Comparison of ENCODE assay signal across 20 cellular contexts in the genomic region with DNA sequence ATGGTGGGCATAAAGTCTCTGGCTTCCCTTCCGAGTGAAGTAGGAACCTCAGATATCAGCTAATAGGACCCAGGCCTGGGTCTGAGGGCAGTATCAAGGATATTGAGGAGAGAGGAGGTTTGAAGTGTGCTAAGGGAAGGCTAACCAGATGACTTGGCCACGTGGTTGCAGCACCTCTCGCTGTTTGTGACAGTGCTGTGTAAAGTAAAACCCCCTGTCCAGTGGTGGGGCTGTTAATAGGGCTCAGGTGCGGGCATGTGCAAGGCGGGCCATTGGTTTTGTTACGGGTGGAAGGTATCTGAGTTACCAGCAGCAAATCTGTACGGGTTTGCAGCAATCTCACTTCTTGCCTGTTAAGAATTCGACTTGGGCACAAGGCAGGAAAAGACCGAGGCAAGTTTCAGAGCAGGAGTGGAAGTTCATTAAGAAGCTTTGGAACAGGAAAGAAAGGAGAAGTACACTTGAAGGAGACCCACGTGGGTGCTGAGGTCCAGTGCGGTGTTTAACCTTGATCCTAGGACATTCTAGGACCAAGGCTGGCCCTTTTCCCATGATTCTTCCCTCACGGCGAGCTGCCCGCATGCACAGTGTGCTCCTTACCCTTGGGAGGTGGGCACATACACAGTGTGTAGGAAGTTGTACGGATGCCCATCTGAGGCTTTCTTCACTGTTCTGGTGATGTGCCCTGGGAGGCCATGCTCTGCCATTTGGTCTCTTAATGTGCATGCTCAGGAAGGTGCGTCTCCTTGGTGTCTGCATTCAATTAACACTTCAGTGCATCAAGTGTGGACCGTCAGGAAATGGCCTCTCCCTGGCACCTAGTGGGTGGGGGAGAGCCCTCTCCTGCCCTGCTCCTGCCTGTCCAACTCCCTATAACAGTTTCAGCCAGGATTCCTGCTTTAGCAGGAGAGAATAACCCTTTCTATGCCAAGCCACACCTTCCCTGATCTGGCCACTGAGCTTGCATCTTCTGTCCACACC. TPM values are rescaled to one million over a fixed set of nuclear protein-coding genes. Genes with fewer than 3 reads are reported as not detected.
DNase-seq lines count a peak whose midpoint lies in the region; ATAC-seq, FAIRE-seq and TF ChIP-seq lines count a peak whose summit lies in the region.
"Had no signal": no experiment of that assay in that cellular context is flagged by ENCODE, and none has a peak within 500 bp of the region (broad histone marks: within the 10 kb centered on the region; RNA-seq: fewer than 3 reads in every experiment).

No MANE protein-coding gene starts in this region.

- H3K36me3 Mint-ChIP-seq in naive thymus-derived CD4-positive, alpha-beta T cell = peaks cover 0 to 30% (median 4%) of the 10 kb centered on the region in 5 donors

- H2BK120ac ChIP-seq in H1 (replicated peaks; ENCODE audit: low read depth, low read length) = no peak overlapping the region

- no peak overlapping the region for H3K23ac ChIP-seq in H1 (ENCODE audit: insufficient read length)

- ATAC-seq in left ventricle myocardium superior (no peak), GM21619 (IDR thresholded peaks at IDR 0.05; ENCODE audit: unreplicated experiment) (no peak)
- no peak for ATAC-seq in naive thymus-derived CD4-positive, alpha-beta T cell

- TF ChIP-seq EP300 in H1 (IDR thresholded peaks at IDR 0.05; ENCODE audit: borderline replicate concordance in 1 of 2, low read depth in 2 of 2, low read length in 2 of 2) = no peak

- 80% methylated on average over 17 of the region's 17 CpGs; no CpG with 5 or more reads in 1 of the 2 experiments for WGBS in H1 (ENCODE audit: extremely low coverage in 1 of 2, insufficient coverage in 1 of 2, insufficient read length in 1 of 2, insufficient replicate concordance in 2 of 2, low coverage in 1 of 2, low lambda C conversion rate in 2 of 2, missing lambda C conversion rate in 1 of 2), 2 experiments

- no peak overlapping the region for H3K18ac ChIP-seq in H1 (ENCODE audit: extremely low read depth, low read length)

- H3K4me3 ChIP-seq in cardiac muscle cell (no peak overlapping the region), H1 (ENCODE audit: extremely low read depth in 1 of 4, insufficient read depth in 2 of 4, low read depth in 3 of 4, low read length in 4 of 4) (no peak overlapping the region), uterus (no peak overlapping the region)
- H3K4me3 ChIP-seq in naive thymus-derived CD4-positive, alpha-beta T cell (ENCODE audit: low read length) = no peak overlapping the region
- H3K4me3 ChIP-seq: esophagus muscularis mucosa, tibial nerve had no signal

- H3K4me1 ChIP-seq in cardiac muscle cell (ENCODE audit: low read depth) (peaks cover 26% of the 10 kb centered on the region), H1 (replicated peaks in 1 of 4; ENCODE audit: control insufficient read depth in 3 of 4, insufficient read depth in 4 of 4, low read length in 3 of 4) (peaks cover 7 to 15% (median 8%) of the 10 kb centered on the region in 4 experiments), uterus (peaks cover 0 to 9% of the 10 kb centered on the region in 2 donors)
- no peaks in the 10 kb centered on the region for H3K4me1 ChIP-seq in naive thymus-derived CD4-positive, alpha-beta T cell (ENCODE audit: control insufficient read depth in 2 of 2, insufficient read depth in 2 of 2, low read length in 2 of 2)

- no peaks in the 10 kb centered on the region for H3K27me3 ChIP-seq in cardiac muscle cell
- H3K27me3 ChIP-seq in H1 (replicated peaks in 1 of 4; ENCODE audit: control insufficient read depth in 3 of 4, extremely low read depth in 1 of 4, insufficient read depth in 3 of 4, low read length in 3 of 4) = no peaks in the 10 kb centered on the region; a peak in 1 of 7 replicates
- no peaks in the 10 kb centered on the region for H3K27me3 ChIP-seq in naive thymus-derived CD4-positive, alpha-beta T cell (ENCODE audit: control insufficient read depth in 2 of 2, insufficient read depth in 2 of 2, low read length in 2 of 2)
- H3K27me3 ChIP-seq in uterus = no peaks in the 10 kb centered on the region
- H3K27me3 ChIP-seq: esophagus muscularis mucosa, tibial nerve had no signal

- H3K56ac ChIP-seq in H1 (replicated peaks; ENCODE audit: insufficient read length, low read depth, low read length) = no peak overlapping the region

- POLR2A ChIA-PET in H1 (lab: Charles Lee; ENCODE audit: partially characterized antibody) = interaction anchor here (1.0 to 1.4 kb wide), 3 partner anchors 14 to 19 kb away, joined by 3 to 5 read pairs (median 4); no protein-coding TSS in a partner anchor
- POLR2A ChIA-PET in naive thymus-derived CD4-positive, alpha-beta T cell (lab: Charles Lee) = no interaction called here

- no peaks in the 10 kb centered on the region for H3K79me2 ChIP-seq in H1 (ENCODE audit: control insufficient read depth in 1 of 2, insufficient read depth in 2 of 2, low read length in 2 of 2)

- no peaks in the 10 kb centered on the region for H3K23me2 ChIP-seq in H1 (ENCODE audit: low read depth, low read length)

- no peak overlapping the region for H3K4me2 ChIP-seq in H1 (ENCODE audit: insufficient read depth in 1 of 2, low read depth in 2 of 2, low read length in 2 of 2)

- H3K9me3 Mint-ChIP-seq in naive thymus-derived CD4-positive, alpha-beta T cell = peaks cover 0 to 1% (median 0%) of the 10 kb centered on the region in 11 donors
- H3K9me3 Mint-ChIP-seq: H9, IgD-negative memory B cell had no signal

- H4K5ac ChIP-seq in H1 (ENCODE audit: insufficient read length, low read depth, low read length) = no peak overlapping the region

- no peak overlapping the region for H2BK20ac ChIP-seq in H1 (ENCODE audit: low read length)

- H2BK5ac ChIP-seq in H1 (ENCODE audit: low read depth, low read length) = no peak overlapping the region

- no peak overlapping the region for H3K9ac ChIP-seq in H1 (replicated peaks in 1 of 4; ENCODE audit: extremely low read depth in 1 of 4, low read depth in 3 of 4, low read length in 3 of 4)

- H4K20me1 ChIP-seq in H1 (replicated peaks in 1 of 2; ENCODE audit: control insufficient read depth in 1 of 2, insufficient read depth in 2 of 2, low read length in 2 of 2) = peaks cover 0 to 2% of the 10 kb centered on the region in 2 experiments

- peak overlapping the region in 8 of 9 donors; percentile 9 to 89 (median 52) for H3K27ac Mint-ChIP-seq in naive thymus-derived CD4-positive, alpha-beta T cell

- TF ChIP-seq CTCF in cardiac muscle cell (IDR thresholded peaks at IDR 0.05; ENCODE audit: low read depth, low read length) (no peak), H1 (IDR thresholded peaks at IDR 0.05; ENCODE audit: control extremely low read depth in 1 of 3, insufficient read depth in 1 of 3, low read depth in 1 of 3, low read length in 3 of 3) (no peak), uterus (IDR thresholded peaks at IDR 0.05) (no peak)

- H3K14ac ChIP-seq in H1 (ENCODE audit: insufficient read length) = no peak overlapping the region

- H3K27me3 Mint-ChIP-seq in naive thymus-derived CD4-positive, alpha-beta T cell = no peaks in the 10 kb centered on the region
- H3K27me3 Mint-ChIP-seq: IgD-negative memory B cell had no signal

- H3K9me3 ChIP-seq in cardiac muscle cell (ENCODE audit: low read depth) (no peaks in the 10 kb centered on the region), H1 (ENCODE audit: insufficient read depth in 2 of 2, low read depth in 1 of 2, low read length in 1 of 2) (no peaks in the 10 kb centered on the region), uterus (no peaks in the 10 kb centered on the region)
- no peaks in the 10 kb centered on the region for H3K9me3 ChIP-seq in naive thymus-derived CD4-positive, alpha-beta T cell (ENCODE audit: control insufficient read depth in 2 of 3, low read length in 3 of 3)
- H3K9me3 ChIP-seq: esophagus muscularis mucosa, tibial nerve had no signal

- H4K91ac ChIP-seq in H1 (replicated peaks; ENCODE audit: insufficient read length, low read length) = no peak overlapping the region

- TF ChIP-seq RAD21 in H1 (IDR thresholded peaks at IDR 0.05 in 1 of 2, conservative IDR thresholded peaks at IDR 0.05 in 1 of 2; ENCODE audit: low read depth in 2 of 2, low read length in 2 of 2) = no peak

- H2BK15ac ChIP-seq in H1 (ENCODE audit: low read length) = 0 out of 2 replicates have a peak overlapping the region, but pooled peaks have one; percentile 18

- no peak overlapping the region for H2AFZ ChIP-seq in H1 (ENCODE audit: low read length)

- intact Hi-C loops in left ventricle myocardium superior (cut with micrococcal nuclease) (no loop called here), uterus (cut with DNase I; ENCODE audit: low total_unique reads) (no loop called here)
- intact Hi-C loops in naive thymus-derived CD4-positive, alpha-beta T cell (cut with micrococcal nuclease) = no loop called here

- in situ Hi-C loops in ACHN (cut with HindIII; ENCODE audit: low pct_ligation_motif_present, low pct_unique_long_range_greater_than_20kb, low sequenced_read_pairs) = no loop called here

- H3K79me1 ChIP-seq in H1 (ENCODE audit: low read depth, low read length) = 0 out of 2 replicates have a peak, but pooled peaks cover 2% of the 10 kb centered on the region

- H3K36me3 ChIP-seq in cardiac muscle cell (no peaks in the 10 kb centered on the region), H1 (ENCODE audit: control insufficient read depth in 2 of 4, insufficient read depth in 4 of 4, low read length in 3 of 4) (no peaks in the 10 kb centered on the region), uterus (no peaks in the 10 kb centered on the region)
- peaks cover 0 to 11% (median 4%) of the 10 kb centered on the region in 3 experiments for H3K36me3 ChIP-seq in naive thymus-derived CD4-positive, alpha-beta T cell (ENCODE audit: control insufficient read depth in 2 of 3, insufficient read depth in 3 of 3, low read length in 3 of 3)

- TF ChIP-seq POLR2A in H1 (IDR thresholded peaks at IDR 0.05; ENCODE audit: control extremely low read depth in 1 of 2, low read depth in 2 of 2, low read length in 2 of 2) = no peak
- no peak for TF ChIP-seq POLR2A in uterus (IDR thresholded peaks at IDR 0.05)

- 0 out of 2 replicates have a peak overlapping the region, but pooled peaks have one; percentile 6 for H2AK5ac ChIP-seq in H1 (ENCODE audit: low read depth, low read length)

- no peak for DNase-seq in cardiac muscle cell (ENCODE audit: low read depth in 1 of 2, low spot score in 1 of 2)
- no peak for DNase-seq in left ventricle myocardium superior
- no peak for DNase-seq in H1 (ENCODE audit: low read depth in 1 of 2, low spot score in 2 of 2)
- no peak for DNase-seq in naive thymus-derived CD4-positive, alpha-beta T cell
- DNase-seq in uterus = no peak
- DNase-seq in HUDEP-2 (lab: John Stamatoyannopoulos, UW; ENCODE audit: unreplicated experiment in 76 of 76) = no peak
- DNase-seq in ACHN = no peak
- DNase-seq: activated T-cell treated with anti-CD3 and anti-CD28 coated beads, Interleukin-2, amount 50 U/mL, for 1 hour; H9; mammary epithelial cell; MM.1S; NCI-H187; NCI-H446; T-helper 1 cell had no signal

- H3K27ac ChIP-seq in cardiac muscle cell = peak overlapping the region; percentile 95
- H3K27ac ChIP-seq in H1 (ENCODE audit: low read depth, low read length) = no peak overlapping the region
- no peak overlapping the region for H3K27ac ChIP-seq in naive thymus-derived CD4-positive, alpha-beta T cell (ENCODE audit: low read depth, low read length)
- H3K27ac ChIP-seq in uterus = peak overlapping the region; percentile 51 to 77

- CTCF ChIA-PET in H1 (lab: Charles Lee; ENCODE audit: partially characterized antibody) = interaction anchor here (0.6 to 2.0 kb wide), 7 partner anchors 9 to 1188 kb away, joined by 3 to 5 read pairs (median 3); no protein-coding TSS in a partner anchor
- CTCF ChIA-PET in naive thymus-derived CD4-positive, alpha-beta T cell (lab: Charles Lee) = no interaction called here

- peak overlapping the region in 1 of 10 donors; percentile 1 for H3K4me3 Mint-ChIP-seq in naive thymus-derived CD4-positive, alpha-beta T cell
- H3K4me3 Mint-ChIP-seq: H9, IgD-negative memory B cell had no signal

- H4K8ac ChIP-seq in H1 (ENCODE audit: extremely low read depth, insufficient read depth, low read length) = no peak overlapping the region

- FAIRE-seq in H1 (lab: Jason Lieb, UNC) = no peak
- FAIRE-seq: bronchial epithelial cell, GM19239 had no signal

- no peak overlapping the region for H3K4ac ChIP-seq in H1 (replicated peaks; ENCODE audit: insufficient read length, low read depth, low read length)

- H3K4me1 Mint-ChIP-seq in naive thymus-derived CD4-positive, alpha-beta T cell = peaks cover 7 to 61% (median 48%) of the 10 kb centered on the region in 7 donors

- peak overlapping the region; percentile 52; the same call in 1 of the 2 replicates for H2BK12ac ChIP-seq in H1 (ENCODE audit: low read depth, low read length)

RNA-seq across cellular contexts. Expression of gene SGF29, which starts 20.3 kb away (rescaled TPM):
- total RNA-seq in cardiac muscle cell (23.8 and 28.8 TPM in 2 replicates), left ventricle myocardium superior (20.4 TPM), uterus (10 to 100 TPM; 13.2 to 45.3 (median 29.1) TPM)
- polyA plus RNA-seq in cardiac muscle cell (21.7 and 27.9 TPM in 2 replicates), H1 (2011; rRNA removed) (3.1 and 5.8 TPM in 2 replicates)
- total RNA-seq in H1 (2021; fragmentation: NEBNext Ultra II Directional; extraction: Animal tissue kit (Norgen Biotek cat#: 25700)) = 22.7 and 23.2 TPM in 2 replicates
- 4.9 TPM for polyA plus RNA-seq in H1 (2011; cell fraction: cytosol; rRNA removed)
- 15.2 TPM for polyA plus RNA-seq in H1 (2011; cell fraction: nucleus; rRNA removed)
- 18.0 to 25.6 TPM (median 21.2 TPM) in 4 replicates for polyA plus RNA-seq in H1 (2012, experiment 1 of 2)
- polyA plus RNA-seq in H1 (2012, experiment 2 of 2) = 16.2 TPM
- 18.4 TPM for polyA plus RNA-seq in H1 (2013, experiment 1 of 2)
- polyA plus RNA-seq in H1 (2013, experiment 2 of 2) = 15.5 TPM
- 1.1 and 5.2 TPM in 2 replicates for polyA minus RNA-seq in H1 (2011; rRNA and poly(A)+ RNA removed)
- polyA minus RNA-seq in H1 (2011; cell fraction: cytosol; rRNA and poly(A)+ RNA removed) = 4.7 TPM
- polyA minus RNA-seq in H1 (2011; cell fraction: nucleus; rRNA and poly(A)+ RNA removed) = 15.0 TPM
- 10 to 100 TPM; 41.5 to 80.5 (median 55.0) TPM for total RNA-seq in naive thymus-derived CD4-positive, alpha-beta T cell
- 10 to 100 TPM; 68.2 to 85.6 TPM for polyA plus RNA-seq in naive thymus-derived CD4-positive, alpha-beta T cell

RNA-seq across cellular contexts. Expression of gene SULT1A2, which starts 22.8 kb away (rescaled TPM):
- total RNA-seq in cardiac muscle cell (0.67 and 1.6 TPM in 2 replicates), left ventricle myocardium superior (1.1 TPM), uterus (under 1 TPM in 2 of 4 donors, not detected in 2; 0.41 to 0.46 TPM)
- polyA plus RNA-seq in cardiac muscle cell (0.83 and 5.4 TPM in 2 replicates), H1 (2011; rRNA removed) (0.29 and 0.44 TPM in 2 replicates)
- total RNA-seq in H1 (2021; fragmentation: NEBNext Ultra II Directional; extraction: Animal tissue kit (Norgen Biotek cat#: 25700)) = 0.23 and 0.35 TPM in 2 replicates
- polyA plus RNA-seq in H1 (2011; cell fraction: cytosol; rRNA removed) = 0.40 TPM
- 0.86 TPM for polyA plus RNA-seq in H1 (2011; cell fraction: nucleus; rRNA removed)
- 0.32 to 0.53 TPM (median 0.39 TPM) in 3 of 4 replicates, not detected in the other for polyA plus RNA-seq in H1 (2012, experiment 1 of 2)
- polyA plus RNA-seq in H1 (2012, experiment 2 of 2) = not detected
- 0.49 TPM for polyA plus RNA-seq in H1 (2013, experiment 1 of 2)
- polyA plus RNA-seq in H1 (2013, experiment 2 of 2) = 0.40 TPM
- polyA minus RNA-seq in H1 (2011; rRNA and poly(A)+ RNA removed) = not detected in 2 replicates
- polyA minus RNA-seq in H1 (2011; cell fraction: cytosol; rRNA and poly(A)+ RNA removed) = not detected
- polyA minus RNA-seq in H1 (2011; cell fraction: nucleus; rRNA and poly(A)+ RNA removed) = not detected
- under 1 TPM; 0.21 to 0.73 (median 0.56) TPM for total RNA-seq in naive thymus-derived CD4-positive, alpha-beta T cell
- under 1 TPM in 1 of 2 donors, not detected in 1; 0.38 TPM for polyA plus RNA-seq in naive thymus-derived CD4-positive, alpha-beta T cell
- total RNA-seq: bronchial epithelial cell had no signal
- polyA plus RNA-seq: IgD-negative memory B cell had no signal

RNA-seq across cellular contexts. Expression of gene NUPR1, which starts 35.3 kb away (rescaled TPM):
- total RNA-seq in cardiac muscle cell = not detected in 2 replicates
- not detected in 2 replicates for polyA plus RNA-seq in cardiac muscle cell
- 37.2 TPM for total RNA-seq in left ventricle myocardium superior
- total RNA-seq in H1 (2021; fragmentation: NEBNext Ultra II Directional; extraction: Animal tissue kit (Norgen Biotek cat#: 25700)) = 0.20 TPM in 1 of 2 replicates, not detected in the other
- 0.09 and 0.17 TPM in 2 replicates for polyA plus RNA-seq in H1 (2011; rRNA removed)
- 0.10 TPM for polyA plus RNA-seq in H1 (2011; cell fraction: cytosol; rRNA removed)
- not detected for polyA plus RNA-seq in H1 (2011; cell fraction: nucleus; rRNA removed)
- polyA plus RNA-seq in H1 (2012, experiment 1 of 2) = 0.05 to 0.43 TPM in 2 of 4 replicates, not detected in the others
- polyA plus RNA-seq in H1 (2012, experiment 2 of 2) = not detected
- polyA plus RNA-seq in H1 (2013, experiment 1 of 2) = 0.06 TPM
- polyA plus RNA-seq in H1 (2013, experiment 2 of 2) = under 0.01 TPM
- 0.03 TPM in 1 of 2 replicates, not detected in the other for polyA minus RNA-seq in H1 (2011; rRNA and poly(A)+ RNA removed)
- 0.66 TPM for polyA minus RNA-seq in H1 (2011; cell fraction: cytosol; rRNA and poly(A)+ RNA removed)
- 0.30 TPM for polyA minus RNA-seq in H1 (2011; cell fraction: nucleus; rRNA and poly(A)+ RNA removed)
- under 1 TPM in 2 of 5 experiments, not detected in 3; 0.05 to 0.11 TPM for total RNA-seq in naive thymus-derived CD4-positive, alpha-beta T cell
- not detected for polyA plus RNA-seq in naive thymus-derived CD4-positive, alpha-beta T cell
- total RNA-seq in uterus = 10 to 100 TPM in 3 of 4 donors, 1 to 10 TPM in 1; 7.3 to 81.1 (median 18.4) TPM
- polyA plus RNA-seq: IgD-negative memory B cell had no signal

RNA-seq across cellular contexts. Expression of gene SULT1A1, which starts 35.8 kb away (rescaled TPM):
- total RNA-seq in cardiac muscle cell = 23.6 and 30.4 TPM in 2 replicates
- polyA plus RNA-seq in cardiac muscle cell = 24.1 and 42.8 TPM in 2 replicates
- total RNA-seq in left ventricle myocardium superior = 15.5 TPM
- total RNA-seq in H1 (2021; fragmentation: NEBNext Ultra II Directional; extraction: Animal tissue kit (Norgen Biotek cat#: 25700)) = 3.4 and 4.0 TPM in 2 replicates
- polyA plus RNA-seq in H1 (2011; rRNA removed) = 2.0 and 2.1 TPM in 2 replicates
- polyA plus RNA-seq in H1 (2011; cell fraction: cytosol; rRNA removed) = 1.5 TPM
- polyA plus RNA-seq in H1 (2011; cell fraction: nucleus; rRNA removed) = 1.4 TPM
- polyA plus RNA-seq in H1 (2012, experiment 1 of 2) = 1.5 to 4.1 TPM (median 2.7 TPM) in 4 replicates
- polyA plus RNA-seq in H1 (2012, experiment 2 of 2) = 2.9 TPM
- polyA plus RNA-seq in H1 (2013, experiment 1 of 2) = 3.4 TPM
- polyA plus RNA-seq in H1 (2013, experiment 2 of 2) = 3.3 TPM
- polyA minus RNA-seq in H1 (2011; rRNA and poly(A)+ RNA removed) = 0.50 and 0.83 TPM in 2 replicates
- polyA minus RNA-seq in H1 (2011; cell fraction: cytosol; rRNA and poly(A)+ RNA removed) = 1.0 TPM
- 1.6 TPM for polyA minus RNA-seq in H1 (2011; cell fraction: nucleus; rRNA and poly(A)+ RNA removed)
- 10 to 100 TPM in 4 of 5 experiments, 1 to 10 TPM in 1; 9.2 to 70.8 (median 19.6) TPM for total RNA-seq in naive thymus-derived CD4-positive, alpha-beta T cell
- polyA plus RNA-seq in naive thymus-derived CD4-positive, alpha-beta T cell = 10 to 100 TPM in 1 of 2 donors, 1 to 10 TPM in 1; 9.4 to 10.5 TPM
- total RNA-seq in uterus = 10 to 100 TPM in 2 of 4 donors, 1 to 10 TPM in 2; 2.8 to 30.3 (median 8.5) TPM

Comparison
In these comparisons a context has a peak if more than half of its experiments do, and no peak if none do; other contexts are left out.
1. H3K27ac ChIP-seq: peak in cardiac muscle cell (single experiment) and uterus (2 of 2); none in H1 (single experiment) and naive thymus-derived CD4-positive, alpha-beta T cell (single experiment).